In genomic region chr7:151767557-151767956, GRCh38 we compare ENCODE assay signal across 21 cellular contexts.
DNase-seq lines count a peak whose midpoint lies in the region; ATAC-seq lines count a peak whose summit lies in the region.
"Had no signal": no experiment of that assay in that cellular context is flagged by ENCODE, and none has a peak within 500 bp of the region (broad histone marks: within the 10 kb centered on the region; RNA-seq: fewer than 3 reads in every experiment).

No MANE protein-coding gene starts in this region.

- no peaks in the 10 kb centered on the region for H3K36me3 ChIP-seq in thymus (ENCODE audit: control insufficient read depth, insufficient read depth)

- no peak overlapping the region for H3K4me3 Mint-ChIP-seq in activated naive CD4-positive, alpha-beta T cell treated with anti-CD3 and anti-CD28 coated beads, Interleukin-2, amount 10 ng/mL, durations not matched to agents 7 days and 5 days
- H3K4me3 Mint-ChIP-seq in central memory CD8-positive, alpha-beta T cell = no peak overlapping the region
- H3K4me3 Mint-ChIP-seq: activated B cell treated with CpG ODN at 0.5 μM for 24 hours, brain, H9 had no signal

- H3K27me3 ChIP-seq in thymus (ENCODE audit: control insufficient read depth, insufficient read depth) = no peaks in the 10 kb centered on the region
- H3K27me3 ChIP-seq: testis had no signal

- H3K36me3 Mint-ChIP-seq in activated naive CD4-positive, alpha-beta T cell treated with anti-CD3 and anti-CD28 coated beads, Interleukin-2, amount 10 ng/mL, durations not matched to agents 7 days and 5 days = peaks cover 22% of the 10 kb centered on the region
- H3K36me3 Mint-ChIP-seq in central memory CD8-positive, alpha-beta T cell (ENCODE audit: insufficient read depth) = peaks cover 7% of the 10 kb centered on the region
- H3K36me3 Mint-ChIP-seq: brain had no signal

- no peaks in the 10 kb centered on the region for H3K27me3 Mint-ChIP-seq in activated naive CD4-positive, alpha-beta T cell treated with anti-CD3 and anti-CD28 coated beads, Interleukin-2, amount 10 ng/mL, durations not matched to agents 7 days and 5 days
- H3K27me3 Mint-ChIP-seq in central memory CD8-positive, alpha-beta T cell = no peaks in the 10 kb centered on the region
- H3K27me3 Mint-ChIP-seq: activated B cell treated with CpG ODN at 0.5 μM for 24 hours had no signal

- H3K4me1 Mint-ChIP-seq in activated naive CD4-positive, alpha-beta T cell treated with anti-CD3 and anti-CD28 coated beads, Interleukin-2, amount 10 ng/mL, durations not matched to agents 7 days and 5 days = peaks cover 62% of the 10 kb centered on the region
- H3K4me1 Mint-ChIP-seq in central memory CD8-positive, alpha-beta T cell = peaks cover 41% of the 10 kb centered on the region

- H3K27ac ChIP-seq in thymus (ENCODE audit: low read depth) = peak overlapping the region; percentile 96
- H3K27ac ChIP-seq: SK-N-MC, testis had no signal

- peaks cover 16% of the 10 kb centered on the region for H3K4me1 ChIP-seq in thymus (ENCODE audit: control insufficient read depth, insufficient read depth, low read length)
- H3K4me1 ChIP-seq: testis had no signal

- no peak for DNase-seq in activated naive CD4-positive, alpha-beta T cell treated with anti-CD3 and anti-CD28 coated beads, Interleukin-2, amount 10 ng/mL, durations not matched to agents 7 days and 5 days
- DNase-seq in activated naive CD4-positive, alpha-beta T cell treated with Interleukin-2 at 50 U/mL for 16 hours = no peak
- DNase-seq in MV-4-11 (lab: John Stamatoyannopoulos, UW) (peak; percentile 75), NCI-H2107 treated with DMSO at 0.1 percent for 48 hours (lab: John Stamatoyannopoulos, UW; ENCODE audit: unreplicated experiment) (no peak), activated gamma-delta T cell (lab: John Stamatoyannopoulos, UW) (no peak)
- DNase-seq in central memory CD8-positive, alpha-beta T cell (ENCODE audit: low spot score in 2 of 2) = no peak
- DNase-seq: activated B cell treated with CpG ODN at 0.5 μM for 24 hours, COR-L47, H9, Kasumi-1, kidney glomerular epithelial cell, NCI-H1105 treated with DMSO at 0.1 percent for 48 hours, NCI-H2081 treated with DMSO at 0.1 percent for 48 hours, NCI-H510A treated with DMSO at 0.1 percent for 48 hours, occipital lobe, retina, T-helper 9 cell, testis had no signal

- WGBS in thymus = 96% methylated on average over 4 of the region's 4 CpGs

- ATAC-seq in central memory CD8-positive, alpha-beta T cell (replicated peaks; ENCODE audit: extremely low read depth, poor library complexity, severe bottlenecking) = no peak

- CTCF ChIA-PET in activated naive CD4-positive, alpha-beta T cell treated with anti-CD3 and anti-CD28 coated beads, Interleukin-2, amount 10 ng/mL, durations not matched to agents 7 days and 5 days (lab: Charles Lee) = interaction anchor here (1.2 to 9.1 kb wide), 3 partner anchors 9 to 61 kb away, joined by 3 to 82 read pairs (median 41); no protein-coding TSS in a partner anchor

- H3K9me3 Mint-ChIP-seq in activated naive CD4-positive, alpha-beta T cell treated with anti-CD3 and anti-CD28 coated beads, Interleukin-2, amount 10 ng/mL, durations not matched to agents 7 days and 5 days = peaks cover 8% of the 10 kb centered on the region
- H3K9me3 Mint-ChIP-seq in central memory CD8-positive, alpha-beta T cell = no peaks in the 10 kb centered on the region
- H3K9me3 Mint-ChIP-seq: H9 had no signal

- H3K9me3 ChIP-seq in thymus (ENCODE audit: control insufficient read depth) = no peaks in the 10 kb centered on the region
- H3K9me3 ChIP-seq: testis had no signal

- H3K27ac Mint-ChIP-seq in activated naive CD4-positive, alpha-beta T cell treated with anti-CD3 and anti-CD28 coated beads, Interleukin-2, amount 10 ng/mL, durations not matched to agents 7 days and 5 days = peak overlapping the region; percentile 98
- peak overlapping the region; percentile 92 for H3K27ac Mint-ChIP-seq in central memory CD8-positive, alpha-beta T cell (ENCODE audit: low read depth)
- H3K27ac Mint-ChIP-seq: activated B cell treated with CpG ODN at 0.5 μM for 24 hours, brain, H9 had no signal

- no peak overlapping the region for H3K4me3 ChIP-seq in thymus (ENCODE audit: low read length)
- H3K4me3 ChIP-seq: SK-N-MC, testis had no signal
